Comparison of ENCODE assay signal across 2 cellular contexts in genomic region chr6:69921066-69921465, GRCh38. TPM values are rescaled to one million over a fixed set of nuclear protein-coding genes. Genes with fewer than 3 reads are reported as not detected.
"Had no signal": no experiment of that assay in that cellular context is flagged by ENCODE, and none has a peak within 500 bp of the region (broad histone marks: within the 10 kb centered on the region; RNA-seq: fewer than 3 reads in every experiment).

No MANE protein-coding gene starts in this region.

RNA-seq across cellular contexts. Expression of gene COL19A1, which starts 54.7 kb away (rescaled TPM):
- total RNA-seq: M059J, PC-3 had no signal
